Comparison of ENCODE assay signal across 23 cellular contexts in the genomic region with DNA sequence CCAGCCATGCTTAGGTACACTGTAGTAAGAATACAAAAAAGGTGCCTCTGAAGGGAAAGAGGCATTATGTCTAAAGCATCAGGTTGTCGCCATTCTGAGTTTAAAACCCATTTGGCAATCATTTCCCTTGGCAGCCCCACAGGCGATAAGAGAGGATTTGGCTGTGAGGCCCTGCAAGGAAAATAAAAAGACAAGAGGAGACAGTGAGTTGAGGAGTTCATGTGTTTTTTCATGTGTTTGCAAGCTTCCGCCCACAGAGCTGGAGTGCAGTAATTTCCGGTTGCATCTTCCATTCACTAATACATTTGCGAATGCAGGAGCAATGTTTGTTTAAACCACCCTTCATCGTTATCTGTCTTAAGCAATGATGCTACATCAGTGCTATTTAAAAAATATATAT.
DNase-seq lines count a peak whose midpoint lies in the region; ATAC-seq and TF ChIP-seq lines count a peak whose summit lies in the region.
"Had no signal": no experiment of that assay in that cellular context is flagged by ENCODE, and none has a peak within 500 bp of the region (broad histone marks: within the 10 kb centered on the region; RNA-seq: fewer than 3 reads in every experiment).

No MANE protein-coding gene starts in this region.

- no peak for TF ChIP-seq CTCF in astrocyte of the spinal cord (IDR thresholded peaks at IDR 0.05; ENCODE audit: low read depth, low read length)
- no peak for TF ChIP-seq CTCF in GM13976 (IDR thresholded peaks at IDR 0.05; ENCODE audit: borderline replicate concordance, control extremely low read depth, extremely low read depth, insufficient read depth, missing control alignments)

- DNase-seq in COLO829 (ENCODE audit: low spot score), result peak; percentile 28
- peak; percentile 57 for DNase-seq in G401 (ENCODE audit: low spot score)
- DNase-seq in astrocyte of the spinal cord (ENCODE audit: low read depth, low spot score), result peak; percentile 31
- peak; percentile 79 for DNase-seq in iris pigment epithelial cell (ENCODE audit: low read depth)
- DNase-seq in activated T-cell treated with anti-CD3 and anti-CD28 coated beads, Interleukin-2, amount 50 U/mL, for 1 hour, result no peak
- DNase-seq in GM13976 (ENCODE audit: low spot score), result no peak
- no peak for DNase-seq in NAMALWA (ENCODE audit: low spot score)
- DNase-seq: activated CD4-positive, alpha-beta T cell treated with anti-CD3 and anti-CD28 coated beads for 4 hours; activated CD8-positive, alpha-beta memory T cell treated with anti-CD3 and anti-CD28 coated beads for 24 hours; activated gamma-delta T cell; activated naive CD8-positive, alpha-beta T cell treated with anti-CD3 and anti-CD28 coated beads, Interleukin-2, amount 10 ng/mL, durations not matched to agents 7 days and 5 days; Caco-2; EL; glutamatergic neuron; Karpas-422; kidney; lower lobe of right lung; posterior cingulate gyrus; SHP77 treated with DMSO at 0.1 percent for 48 hours; stimulated activated naive B cell treated with anti-CD40 and anti-IgM and Interleukin-4, amounts not matched to agents 10 μg/mL and 1 μg/mL and 100 μg/mL, for 72 hours; upper lobe of right lung had no signal

- in situ Hi-C loops in G401 (cut with HindIII; ENCODE audit: low sequenced_read_pairs) (no loop called here), astrocyte of the spinal cord (cut with HindIII; ENCODE audit: low sequenced_read_pairs) (no loop called here), GM13976 (cut with MboI; ENCODE audit: low sequenced_read_pairs, unreplicated experiment) (no loop called here)

- no peak for ATAC-seq in esophagus mucosa
- ATAC-seq: lower lobe of right lung; sciatic nerve; stimulated activated naive B cell treated with anti-CD40 and anti-IgM and Interleukin-4, amounts not matched to agents 10 μg/mL and 1 μg/mL and 100 μg/mL, for 72 hours; upper lobe of right lung had no signal

- no peak overlapping the region for H3K4me3 ChIP-seq in astrocyte of the spinal cord (ENCODE audit: low read depth, low read length)
- H3K4me3 ChIP-seq: lower lobe of right lung, upper lobe of right lung had no signal

Comparison
In these comparisons a context has a peak if more than half of its experiments do, and no peak if none do; other contexts are left out.
1. DNase-seq: peak in COLO829 (single experiment), G401 (single experiment), astrocyte of the spinal cord (single experiment) and iris pigment epithelial cell (single experiment); none in activated T-cell treated with anti-CD3 and anti-CD28 coated beads, Interleukin-2, amount 50 U/mL, for 1 hour (single experiment), GM13976 (single experiment) and NAMALWA (single experiment).